Comparison of ENCODE assay signal across 8 cellular contexts in the genomic region with DNA sequence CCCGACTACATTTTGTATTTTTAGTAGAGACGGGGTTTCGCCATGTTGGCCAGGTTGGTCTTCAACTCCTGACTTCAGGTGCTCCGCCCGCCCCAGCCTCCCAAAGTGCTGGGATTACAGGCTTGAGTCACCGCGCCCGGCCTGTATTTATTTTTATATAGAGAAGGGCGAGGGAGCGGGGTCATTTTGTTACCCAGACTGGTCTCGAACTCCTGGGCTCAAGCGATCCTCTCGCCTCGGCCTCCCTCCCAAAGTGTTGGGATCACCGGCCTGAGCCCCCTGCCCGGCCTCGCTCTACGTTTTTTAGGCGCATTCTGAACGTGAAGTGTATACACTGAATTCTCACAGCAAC. TPM values are rescaled to one million over a fixed set of nuclear protein-coding genes. Genes with fewer than 3 reads are reported as not detected.
DNase-seq lines count a peak whose midpoint lies in the region; ATAC-seq, FAIRE-seq and TF ChIP-seq lines count a peak whose summit lies in the region.

No MANE protein-coding gene starts in this region.

- TF ChIP-seq EP300 in H1 (IDR thresholded peaks at IDR 0.05; ENCODE audit: borderline replicate concordance in 1 of 2, low read depth in 2 of 2, low read length in 2 of 2), result no peak

- H3K36me3 Mint-ChIP-seq in nephron progenitor cell (ENCODE audit: low read depth), result peaks cover 25% of the 10 kb centered on the region

- peak overlapping the region; percentile 76; the same call in 1 of the 2 replicates for H2AK5ac ChIP-seq in H1 (ENCODE audit: low read depth, low read length)

- TF ChIP-seq CTCF in BE2C (IDR thresholded peaks at IDR 0.05; ENCODE audit: low read depth, low read length) (no peak), OCI-LY3 (IDR thresholded peaks at IDR 0.05; ENCODE audit: low read depth, low read length) (no peak), H1 (IDR thresholded peaks at IDR 0.05; ENCODE audit: control extremely low read depth in 1 of 3, insufficient read depth in 1 of 3, low read depth in 1 of 3, low read length in 3 of 3) (no peak), nephron progenitor cell (IDR thresholded peaks at IDR 0.05) (no peak), GM10266 (IDR thresholded peaks at IDR 0.05; ENCODE audit: control insufficient read depth, insufficient read depth, low read depth, missing control alignments) (no peak)

- peaks cover 38% of the 10 kb centered on the region for H4K20me1 ChIP-seq in OCI-LY3 (ENCODE audit: insufficient read depth, low read length)
- H4K20me1 ChIP-seq in H1 (replicated peaks in 1 of 2; ENCODE audit: control insufficient read depth in 1 of 2, insufficient read depth in 2 of 2, low read length in 2 of 2), result peaks cover 18% of the 10 kb centered on the region in 2 experiments

- H3K27me3 ChIP-seq in BE2C (no peaks in the 10 kb centered on the region), OCI-LY3 (ENCODE audit: low read depth, low read length) (no peaks in the 10 kb centered on the region), H1 (replicated peaks in 1 of 4; ENCODE audit: control insufficient read depth in 3 of 4, extremely low read depth in 1 of 4, insufficient read depth in 3 of 4, low read length in 3 of 4) (no peaks in the 10 kb centered on the region)

- no peak for FAIRE-seq in H1 (lab: Jason Lieb, UNC)

- peak overlapping the region; percentile 88 for H4K91ac ChIP-seq in H1 (replicated peaks; ENCODE audit: insufficient read length, low read length)

- TF ChIP-seq POLR2A in H1 (IDR thresholded peaks at IDR 0.05; ENCODE audit: control extremely low read depth in 1 of 2, low read depth in 2 of 2, low read length in 2 of 2), result no peak

- H3K4me3 ChIP-seq in BE2C (ENCODE audit: low read depth, low read length) (peak overlapping the region; percentile 92), OCI-LY3 (ENCODE audit: low read length) (peak overlapping the region; percentile 79), H1 (ENCODE audit: extremely low read depth in 1 of 4, insufficient read depth in 2 of 4, low read depth in 3 of 4, low read length in 4 of 4) (peak overlapping the region; percentile 89 to 100 (median 95); a peak in 7 of 8 replicates)

- H3K27ac ChIP-seq in OCI-LY3 (ENCODE audit: low read length) (peak overlapping the region; percentile 70), H1 (ENCODE audit: low read depth, low read length) (peak overlapping the region; percentile 98; the same call in 1 of the 2 replicates)

- peak overlapping the region; percentile 77 for H3K27ac Mint-ChIP-seq in nephron progenitor cell

- H3K79me2 ChIP-seq in OCI-LY3 (ENCODE audit: low read length), result peaks cover 43% of the 10 kb centered on the region
- peaks cover 29 to 40% of the 10 kb centered on the region in 2 experiments for H3K79me2 ChIP-seq in H1 (ENCODE audit: control insufficient read depth in 1 of 2, insufficient read depth in 2 of 2, low read length in 2 of 2)

- H3K9me3 Mint-ChIP-seq in nephron progenitor cell, result no peaks in the 10 kb centered on the region

- 0 out of 2 replicates have a peak, but pooled peaks cover 4% of the 10 kb centered on the region for H3K23me2 ChIP-seq in H1 (ENCODE audit: low read depth, low read length)

- H3K4me1 ChIP-seq in BE2C, result no peaks in the 10 kb centered on the region
- H3K4me1 ChIP-seq in OCI-LY3 (ENCODE audit: low read length), result peaks cover 24% of the 10 kb centered on the region
- H3K4me1 ChIP-seq in H1 (replicated peaks in 1 of 4; ENCODE audit: control insufficient read depth in 3 of 4, insufficient read depth in 4 of 4, low read length in 3 of 4), result peaks cover 0 to 6% (median 2%) of the 10 kb centered on the region in 4 experiments; a peak in 5 of 7 replicates

- no peak overlapping the region for H3K56ac ChIP-seq in H1 (replicated peaks; ENCODE audit: insufficient read length, low read depth, low read length)

- H3K4ac ChIP-seq in H1 (replicated peaks; ENCODE audit: insufficient read length, low read depth, low read length), result peak overlapping the region; percentile 94

- peaks cover 10% of the 10 kb centered on the region for H3K27me3 Mint-ChIP-seq in nephron progenitor cell (ENCODE audit: low read depth, poor library complexity)

- no peak for TF ChIP-seq RAD21 in H1 (IDR thresholded peaks at IDR 0.05 in 1 of 2, conservative IDR thresholded peaks at IDR 0.05 in 1 of 2; ENCODE audit: low read depth in 2 of 2, low read length in 2 of 2)

- H2BK12ac ChIP-seq in H1 (ENCODE audit: low read depth, low read length), result peak overlapping the region; percentile 88; the same call in 1 of the 2 replicates

- peaks cover 26% of the 10 kb centered on the region for H3K36me3 ChIP-seq in BE2C
- peaks cover 27% of the 10 kb centered on the region for H3K36me3 ChIP-seq in OCI-LY3 (replicated peaks; ENCODE audit: low read depth, low read length)
- H3K36me3 ChIP-seq in H1 (ENCODE audit: control insufficient read depth in 2 of 4, insufficient read depth in 4 of 4, low read length in 3 of 4), result peaks cover 6 to 31% (median 10%) of the 10 kb centered on the region in 4 experiments; a peak in 5 of 8 replicates

- H3K23ac ChIP-seq in H1 (ENCODE audit: insufficient read length), result no peak overlapping the region

- no peak overlapping the region for H2BK20ac ChIP-seq in H1 (ENCODE audit: low read length)

- DNase-seq in BE2C, result no peak
- no peak for DNase-seq in H1 (ENCODE audit: low read depth in 1 of 2, low spot score in 2 of 2)
- DNase-seq in nephron progenitor cell, result no peak
- no peak for DNase-seq in COLO829 (ENCODE audit: low spot score)
- no peak for DNase-seq in GM10266 (ENCODE audit: extremely low spot score)

- peaks cover 35% of the 10 kb centered on the region for H3K4me1 Mint-ChIP-seq in nephron progenitor cell

- H3K18ac ChIP-seq in H1 (ENCODE audit: extremely low read depth, low read length), result peak overlapping the region; percentile 99

- peak overlapping the region; percentile 99 for H4K8ac ChIP-seq in H1 (ENCODE audit: extremely low read depth, insufficient read depth, low read length)

- H3K79me1 ChIP-seq in H1 (ENCODE audit: low read depth, low read length), result no peaks in the 10 kb centered on the region

- no peak for ATAC-seq in HG03045 (IDR thresholded peaks at IDR 0.05; ENCODE audit: unreplicated experiment)
- ATAC-seq in GM19023 (IDR thresholded peaks at IDR 0.05; ENCODE audit: unreplicated experiment), result no peak

- peak overlapping the region; percentile 96 for H2BK5ac ChIP-seq in H1 (ENCODE audit: low read depth, low read length)

- POLR2A ChIA-PET in H1 (lab: Charles Lee; ENCODE audit: partially characterized antibody), result interaction anchor here (0.7 to 3.8 kb wide), 22 partner anchors 8 to 108 kb away, joined by 3 to 16 read pairs (median 4); a partner anchor contains a TSS

- H2AFZ ChIP-seq in OCI-LY3 (ENCODE audit: low read depth, low read length) (peak overlapping the region; percentile 95; the same call in 1 of the 2 replicates), H1 (ENCODE audit: low read length) (peak overlapping the region; percentile 90)

- WGBS in H1 (ENCODE audit: extremely low coverage in 1 of 2, insufficient coverage in 1 of 2, insufficient read length in 1 of 2, insufficient replicate concordance in 2 of 2, low coverage in 1 of 2, low lambda C conversion rate in 2 of 2, missing lambda C conversion rate in 1 of 2), 2 experiments, result 82% methylated on average over 20 of the region's 20 CpGs; no CpG with 5 or more reads in 1 of the 2 experiments

- H3K9ac ChIP-seq in OCI-LY3 (ENCODE audit: low read length) (peak overlapping the region; percentile 70), H1 (replicated peaks in 1 of 4; ENCODE audit: extremely low read depth in 1 of 4, low read depth in 3 of 4, low read length in 3 of 4) (peak overlapping the region; percentile 35 to 95 (median 92))

- H3K4me2 ChIP-seq in OCI-LY3 (ENCODE audit: low read length), result peak overlapping the region; percentile 98
- peak overlapping the region; percentile 79 to 82 for H3K4me2 ChIP-seq in H1 (ENCODE audit: insufficient read depth in 1 of 2, low read depth in 2 of 2, low read length in 2 of 2)

- H3K4me3 Mint-ChIP-seq in nephron progenitor cell, result peak overlapping the region; percentile 91

- H4K5ac ChIP-seq in H1 (ENCODE audit: insufficient read length, low read depth, low read length), result peak overlapping the region; percentile 49

- peak overlapping the region; percentile 29 for H2BK120ac ChIP-seq in H1 (replicated peaks; ENCODE audit: low read depth, low read length)

- no peak overlapping the region for H3K14ac ChIP-seq in H1 (ENCODE audit: insufficient read length)

- H3K9me3 ChIP-seq in BE2C, result no peaks in the 10 kb centered on the region
- H3K9me3 ChIP-seq in OCI-LY3 (ENCODE audit: insufficient read depth, low read length), result no peaks in the 10 kb centered on the region
- H3K9me3 ChIP-seq in H1 (ENCODE audit: insufficient read depth in 2 of 2, low read depth in 1 of 2, low read length in 1 of 2), result no peaks in the 10 kb centered on the region

- H2BK15ac ChIP-seq in H1 (ENCODE audit: low read length), result peak overlapping the region; percentile 98; the same call in 1 of the 2 replicates

- CTCF ChIA-PET in H1 (lab: Charles Lee; ENCODE audit: partially characterized antibody), result interaction anchor here (1.3 kb wide), 1 partner anchor 48 kb away, joined by 4 read pairs; no protein-coding TSS in a partner anchor

TF ChIP-seq in H1, 55 proteins besides CTCF, POLR2A, EP300 and RAD21 (continues in another document):
- no peak for TF ChIP-seq BRCA1 (IDR thresholded peaks at IDR 0.05; ENCODE audit: low read depth, low read length)
- TF ChIP-seq, protein P1, sequence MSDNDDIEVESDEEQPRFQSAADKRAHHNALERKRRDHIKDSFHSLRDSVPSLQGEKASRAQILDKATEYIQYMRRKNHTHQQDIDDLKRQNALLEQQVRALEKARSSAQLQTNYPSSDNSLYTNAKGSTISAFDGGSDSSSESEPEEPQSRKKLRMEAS (IDR thresholded peaks at IDR 0.05), result no peak
- TF ChIP-seq, protein P2, sequence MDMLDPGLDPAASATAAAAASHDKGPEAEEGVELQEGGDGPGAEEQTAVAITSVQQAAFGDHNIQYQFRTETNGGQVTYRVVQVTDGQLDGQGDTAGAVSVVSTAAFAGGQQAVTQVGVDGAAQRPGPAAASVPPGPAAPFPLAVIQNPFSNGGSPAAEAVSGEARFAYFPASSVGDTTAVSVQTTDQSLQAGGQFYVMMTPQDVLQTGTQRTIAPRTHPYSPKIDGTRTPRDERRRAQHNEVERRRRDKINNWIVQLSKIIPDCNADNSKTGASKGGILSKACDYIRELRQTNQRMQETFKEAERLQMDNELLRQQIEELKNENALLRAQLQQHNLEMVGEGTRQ (IDR thresholded peaks at IDR 0.05; ENCODE audit: low read length), result no peak
- TF ChIP-seq BACH1 (IDR thresholded peaks at IDR 0.05; ENCODE audit: low read length), result no peak

RNA-seq across cellular contexts. Expression of a gene that starts 0.5 kb away (rescaled TPM):
- 35.1 TPM for polyA plus RNA-seq in BE2C (2012; ENCODE audit: insufficient read depth, insufficient read length, low read depth)
- total RNA-seq in H1 (2021; fragmentation: NEBNext Ultra II Directional; extraction: Animal tissue kit (Norgen Biotek cat#: 25700)), result 89.9 and 91.9 TPM in 2 replicates
- 4.5 and 11.5 TPM in 2 replicates for polyA plus RNA-seq in H1 (2011; rRNA removed)
- polyA plus RNA-seq in H1 (2011; cell fraction: cytosol; rRNA removed), result 14.8 TPM
- polyA plus RNA-seq in H1 (2011; cell fraction: nucleus; rRNA removed), result 4.4 TPM
- polyA plus RNA-seq in H1 (2012, experiment 1 of 2), result 37.3 to 80.4 TPM (median 43.7 TPM) in 4 replicates
- 2.4 TPM for polyA plus RNA-seq in H1 (2012, experiment 2 of 2)
- 29.1 TPM for polyA plus RNA-seq in H1 (2013, experiment 1 of 2)
- 26.7 TPM for polyA plus RNA-seq in H1 (2013, experiment 2 of 2)
- polyA minus RNA-seq in H1 (2011; rRNA and poly(A)+ RNA removed), result 12.9 and 13.9 TPM in 2 replicates
- 22.4 TPM for polyA minus RNA-seq in H1 (2011; cell fraction: cytosol; rRNA and poly(A)+ RNA removed)
- polyA minus RNA-seq in H1 (2011; cell fraction: nucleus; rRNA and poly(A)+ RNA removed), result 30.7 TPM
